ENCODE assay signal across 1 cellular context in the genomic region with DNA sequence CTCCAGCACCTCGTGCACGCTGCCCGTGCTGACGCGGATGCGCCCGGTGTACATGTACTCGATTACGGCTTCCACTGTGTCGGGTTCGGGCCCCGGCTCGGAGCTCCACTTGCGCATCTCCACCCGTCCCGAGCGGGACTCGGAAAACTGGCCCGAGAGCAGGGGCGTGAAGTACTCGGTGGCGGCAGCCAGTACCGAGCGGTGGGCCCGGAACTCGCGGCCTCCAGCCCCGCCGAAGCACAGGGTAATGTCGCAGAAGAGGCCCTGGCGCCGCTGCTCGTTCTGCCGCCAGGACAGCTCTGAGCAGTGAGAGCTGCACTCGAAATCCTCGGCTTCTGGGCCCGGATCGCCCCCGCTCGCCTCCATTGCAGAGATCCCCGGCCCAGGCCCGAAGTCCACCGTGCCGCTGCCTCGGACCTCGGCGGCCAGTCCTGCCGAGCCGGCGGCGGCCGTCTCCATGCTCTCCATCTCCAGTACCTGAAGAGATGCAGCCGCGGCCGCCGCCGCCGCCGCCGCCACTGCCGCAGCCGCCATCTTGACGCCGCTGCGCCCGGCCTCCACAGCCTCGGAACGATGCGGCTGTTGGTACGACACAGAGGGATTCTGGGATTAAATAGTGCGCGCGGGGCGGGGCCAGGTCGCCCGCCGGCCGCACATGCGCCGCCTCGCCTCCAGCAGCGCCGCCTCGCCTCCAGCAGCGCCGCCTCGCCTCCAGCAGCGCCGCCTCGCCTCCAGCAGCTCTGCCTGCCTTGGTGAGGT.
TF ChIP-seq lines count a peak whose summit lies in the region.

A gene with protein sequence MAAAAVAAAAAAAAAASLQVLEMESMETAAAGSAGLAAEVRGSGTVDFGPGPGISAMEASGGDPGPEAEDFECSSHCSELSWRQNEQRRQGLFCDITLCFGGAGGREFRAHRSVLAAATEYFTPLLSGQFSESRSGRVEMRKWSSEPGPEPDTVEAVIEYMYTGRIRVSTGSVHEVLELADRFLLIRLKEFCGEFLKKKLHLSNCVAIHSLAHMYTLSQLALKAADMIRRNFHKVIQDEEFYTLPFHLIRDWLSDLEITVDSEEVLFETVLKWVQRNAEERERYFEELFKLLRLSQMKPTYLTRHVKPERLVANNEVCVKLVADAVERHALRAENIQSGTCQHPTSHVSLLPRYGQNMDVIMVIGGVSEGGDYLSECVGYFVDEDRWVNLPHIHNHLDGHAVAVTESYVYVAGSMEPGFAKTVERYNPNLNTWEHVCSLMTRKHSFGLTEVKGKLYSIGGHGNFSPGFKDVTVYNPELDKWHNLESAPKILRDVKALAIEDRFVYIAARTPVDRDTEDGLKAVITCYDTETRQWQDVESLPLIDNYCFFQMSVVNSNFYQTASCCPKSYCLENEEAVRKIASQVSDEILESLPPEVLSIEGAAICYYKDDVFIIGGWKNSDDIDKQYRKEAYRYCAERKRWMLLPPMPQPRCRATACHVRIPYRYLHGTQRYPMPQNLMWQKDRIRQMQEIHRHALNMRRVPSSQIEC (minus strand): TSS at position 587 of the 759 bp plus-strand sequence. CDS start 53 bp downstream, at position 534.

TF ChIP-seq in HepG2, 621 proteins besides CTCF, POLR2A, EP300 and RAD21 (continued from another document and continues in another):
- TF ChIP-seq, protein P1, sequence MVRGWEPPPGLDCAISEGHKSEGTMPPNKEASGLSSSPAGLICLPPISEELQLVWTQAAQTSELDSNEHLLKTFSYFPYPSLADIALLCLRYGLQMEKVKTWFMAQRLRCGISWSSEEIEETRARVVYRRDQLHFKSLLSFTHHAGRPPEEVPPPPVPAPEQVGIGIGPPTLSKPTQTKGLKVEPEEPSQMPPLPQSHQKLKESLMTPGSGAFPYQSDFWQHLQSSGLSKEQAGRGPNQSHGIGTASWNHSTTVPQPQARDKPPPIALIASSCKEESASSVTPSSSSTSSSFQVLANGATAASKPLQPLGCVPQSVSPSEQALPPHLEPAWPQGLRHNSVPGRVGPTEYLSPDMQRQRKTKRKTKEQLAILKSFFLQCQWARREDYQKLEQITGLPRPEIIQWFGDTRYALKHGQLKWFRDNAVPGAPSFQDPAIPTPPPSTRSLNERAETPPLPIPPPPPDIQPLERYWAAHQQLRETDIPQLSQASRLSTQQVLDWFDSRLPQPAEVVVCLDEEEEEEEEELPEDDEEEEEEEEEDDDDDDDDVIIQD (CRISPR knock-in tag; IDR thresholded peaks at IDR 0.05; ENCODE audit: low read depth) = 0 out of 2 replicates have a peak, but pooled peaks have one; percentile 39
- no peak for TF ChIP-seq HNRNPH1 (optimal IDR thresholded peaks at IDR 0.05; ENCODE audit: low read depth, low read length)
- TF ChIP-seq ARID2 (CRISPR knock-in tag; IDR thresholded peaks at IDR 0.05; ENCODE audit: borderline replicate concordance) = peak; percentile 84; the same call in 1 of the 2 replicates
- TF ChIP-seq, protein P2, sequence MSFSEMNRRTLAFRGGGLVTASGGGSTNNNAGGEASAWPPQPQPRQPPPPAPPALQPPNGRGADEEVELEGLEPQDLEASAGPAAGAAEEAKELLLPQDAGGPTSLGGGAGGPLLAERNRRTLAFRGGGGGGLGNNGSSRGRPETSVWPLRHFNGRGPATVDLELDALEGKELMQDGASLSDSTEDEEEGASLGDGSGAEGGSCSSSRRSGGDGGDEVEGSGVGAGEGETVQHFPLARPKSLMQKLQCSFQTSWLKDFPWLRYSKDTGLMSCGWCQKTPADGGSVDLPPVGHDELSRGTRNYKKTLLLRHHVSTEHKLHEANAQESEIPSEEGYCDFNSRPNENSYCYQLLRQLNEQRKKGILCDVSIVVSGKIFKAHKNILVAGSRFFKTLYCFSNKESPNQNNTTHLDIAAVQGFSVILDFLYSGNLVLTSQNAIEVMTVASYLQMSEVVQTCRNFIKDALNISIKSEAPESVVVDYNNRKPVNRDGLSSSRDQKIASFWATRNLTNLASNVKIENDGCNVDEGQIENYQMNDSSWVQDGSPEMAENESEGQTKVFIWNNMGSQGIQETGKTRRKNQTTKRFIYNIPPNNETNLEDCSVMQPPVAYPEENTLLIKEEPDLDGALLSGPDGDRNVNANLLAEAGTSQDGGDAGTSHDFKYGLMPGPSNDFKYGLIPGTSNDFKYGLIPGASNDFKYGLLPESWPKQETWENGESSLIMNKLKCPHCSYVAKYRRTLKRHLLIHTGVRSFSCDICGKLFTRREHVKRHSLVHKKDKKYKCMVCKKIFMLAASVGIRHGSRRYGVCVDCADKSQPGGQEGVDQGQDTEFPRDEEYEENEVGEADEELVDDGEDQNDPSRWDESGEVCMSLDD (CRISPR knock-in tag; IDR thresholded peaks at IDR 0.05; ENCODE audit: borderline replicate concordance) = no peak
- TF ChIP-seq ZNF850 (CRISPR knock-in tag; conservative IDR thresholded peaks at IDR 0.05) = no peak
- 0 out of 2 replicates have a peak, but pooled peaks have one; percentile 69 for TF ChIP-seq ZNF572 (CRISPR knock-in tag; IDR thresholded peaks at IDR 0.05)
- TF ChIP-seq ZNF3 (CRISPR knock-in tag; IDR thresholded peaks at IDR 0.05) = no peak; the same call in 1 of the 2 replicates
- TF ChIP-seq, protein P3, sequence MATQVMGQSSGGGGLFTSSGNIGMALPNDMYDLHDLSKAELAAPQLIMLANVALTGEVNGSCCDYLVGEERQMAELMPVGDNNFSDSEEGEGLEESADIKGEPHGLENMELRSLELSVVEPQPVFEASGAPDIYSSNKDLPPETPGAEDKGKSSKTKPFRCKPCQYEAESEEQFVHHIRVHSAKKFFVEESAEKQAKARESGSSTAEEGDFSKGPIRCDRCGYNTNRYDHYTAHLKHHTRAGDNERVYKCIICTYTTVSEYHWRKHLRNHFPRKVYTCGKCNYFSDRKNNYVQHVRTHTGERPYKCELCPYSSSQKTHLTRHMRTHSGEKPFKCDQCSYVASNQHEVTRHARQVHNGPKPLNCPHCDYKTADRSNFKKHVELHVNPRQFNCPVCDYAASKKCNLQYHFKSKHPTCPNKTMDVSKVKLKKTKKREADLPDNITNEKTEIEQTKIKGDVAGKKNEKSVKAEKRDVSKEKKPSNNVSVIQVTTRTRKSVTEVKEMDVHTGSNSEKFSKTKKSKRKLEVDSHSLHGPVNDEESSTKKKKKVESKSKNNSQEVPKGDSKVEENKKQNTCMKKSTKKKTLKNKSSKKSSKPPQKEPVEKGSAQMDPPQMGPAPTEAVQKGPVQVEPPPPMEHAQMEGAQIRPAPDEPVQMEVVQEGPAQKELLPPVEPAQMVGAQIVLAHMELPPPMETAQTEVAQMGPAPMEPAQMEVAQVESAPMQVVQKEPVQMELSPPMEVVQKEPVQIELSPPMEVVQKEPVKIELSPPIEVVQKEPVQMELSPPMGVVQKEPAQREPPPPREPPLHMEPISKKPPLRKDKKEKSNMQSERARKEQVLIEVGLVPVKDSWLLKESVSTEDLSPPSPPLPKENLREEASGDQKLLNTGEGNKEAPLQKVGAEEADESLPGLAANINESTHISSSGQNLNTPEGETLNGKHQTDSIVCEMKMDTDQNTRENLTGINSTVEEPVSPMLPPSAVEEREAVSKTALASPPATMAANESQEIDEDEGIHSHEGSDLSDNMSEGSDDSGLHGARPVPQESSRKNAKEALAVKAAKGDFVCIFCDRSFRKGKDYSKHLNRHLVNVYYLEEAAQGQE (IDR thresholded peaks at IDR 0.05; ENCODE audit: borderline replicate concordance in 1 of 2, low read depth in 1 of 2, low read length in 2 of 2) = no peak
- TF ChIP-seq ZNF562 (CRISPR knock-in tag; IDR thresholded peaks at IDR 0.05; ENCODE audit: borderline replicate concordance) = no peak; the same call in 1 of the 2 replicates
- TF ChIP-seq NBN (conservative IDR thresholded peaks at IDR 0.05) = no peak
- TF ChIP-seq ZNF10 (CRISPR knock-in tag; IDR thresholded peaks at IDR 0.05; ENCODE audit: borderline replicate concordance, low read depth) = no peak
- TF ChIP-seq, protein P4, sequence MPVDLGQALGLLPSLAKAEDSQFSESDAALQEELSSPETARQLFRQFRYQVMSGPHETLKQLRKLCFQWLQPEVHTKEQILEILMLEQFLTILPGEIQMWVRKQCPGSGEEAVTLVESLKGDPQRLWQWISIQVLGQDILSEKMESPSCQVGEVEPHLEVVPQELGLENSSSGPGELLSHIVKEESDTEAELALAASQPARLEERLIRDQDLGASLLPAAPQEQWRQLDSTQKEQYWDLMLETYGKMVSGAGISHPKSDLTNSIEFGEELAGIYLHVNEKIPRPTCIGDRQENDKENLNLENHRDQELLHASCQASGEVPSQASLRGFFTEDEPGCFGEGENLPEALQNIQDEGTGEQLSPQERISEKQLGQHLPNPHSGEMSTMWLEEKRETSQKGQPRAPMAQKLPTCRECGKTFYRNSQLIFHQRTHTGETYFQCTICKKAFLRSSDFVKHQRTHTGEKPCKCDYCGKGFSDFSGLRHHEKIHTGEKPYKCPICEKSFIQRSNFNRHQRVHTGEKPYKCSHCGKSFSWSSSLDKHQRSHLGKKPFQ (CRISPR knock-in tag; IDR thresholded peaks at IDR 0.05; ENCODE audit: insufficient replicate concordance) = no peak
- TF ChIP-seq HOXA3 (CRISPR knock-in tag; IDR thresholded peaks at IDR 0.05) = peak; percentile 98
- no peak for TF ChIP-seq ATAD3A (CRISPR knock-in tag; IDR thresholded peaks at IDR 0.05)
- TF ChIP-seq BORCS8-MEF2B (CRISPR knock-in tag; IDR thresholded peaks at IDR 0.05) = peak; percentile 68; the same call in 1 of the 2 replicates
- TF ChIP-seq, protein P5, sequence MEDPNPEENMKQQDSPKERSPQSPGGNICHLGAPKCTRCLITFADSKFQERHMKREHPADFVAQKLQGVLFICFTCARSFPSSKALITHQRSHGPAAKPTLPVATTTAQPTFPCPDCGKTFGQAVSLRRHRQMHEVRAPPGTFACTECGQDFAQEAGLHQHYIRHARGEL (CRISPR knock-in tag; IDR thresholded peaks at IDR 0.05) = 0 out of 2 replicates have a peak, but pooled peaks have one; percentile 17
- TF ChIP-seq, protein P6, sequence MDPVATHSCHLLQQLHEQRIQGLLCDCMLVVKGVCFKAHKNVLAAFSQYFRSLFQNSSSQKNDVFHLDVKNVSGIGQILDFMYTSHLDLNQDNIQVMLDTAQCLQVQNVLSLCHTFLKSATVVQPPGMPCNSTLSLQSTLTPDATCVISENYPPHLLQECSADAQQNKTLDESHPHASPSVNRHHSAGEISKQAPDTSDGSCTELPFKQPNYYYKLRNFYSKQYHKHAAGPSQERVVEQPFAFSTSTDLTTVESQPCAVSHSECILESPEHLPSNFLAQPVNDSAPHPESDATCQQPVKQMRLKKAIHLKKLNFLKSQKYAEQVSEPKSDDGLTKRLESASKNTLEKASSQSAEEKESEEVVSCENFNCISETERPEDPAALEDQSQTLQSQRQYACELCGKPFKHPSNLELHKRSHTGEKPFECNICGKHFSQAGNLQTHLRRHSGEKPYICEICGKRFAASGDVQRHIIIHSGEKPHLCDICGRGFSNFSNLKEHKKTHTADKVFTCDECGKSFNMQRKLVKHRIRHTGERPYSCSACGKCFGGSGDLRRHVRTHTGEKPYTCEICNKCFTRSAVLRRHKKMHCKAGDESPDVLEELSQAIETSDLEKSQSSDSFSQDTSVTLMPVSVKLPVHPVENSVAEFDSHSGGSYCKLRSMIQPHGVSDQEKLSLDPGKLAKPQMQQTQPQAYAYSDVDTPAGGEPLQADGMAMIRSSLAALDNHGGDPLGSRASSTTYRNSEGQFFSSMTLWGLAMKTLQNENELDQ (CRISPR knock-in tag; IDR thresholded peaks at IDR 0.05; ENCODE audit: borderline replicate concordance) = no peak
- TF ChIP-seq FOXA3 (CRISPR knock-in tag; IDR thresholded peaks at IDR 0.05) = peak; percentile 50; the same call in 1 of the 2 replicates
- TF ChIP-seq, protein P7, sequence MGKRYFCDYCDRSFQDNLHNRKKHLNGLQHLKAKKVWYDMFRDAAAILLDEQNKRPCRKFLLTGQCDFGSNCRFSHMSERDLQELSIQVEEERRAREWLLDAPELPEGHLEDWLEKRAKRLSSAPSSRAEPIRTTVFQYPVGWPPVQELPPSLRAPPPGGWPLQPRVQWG (CRISPR knock-in tag; IDR thresholded peaks at IDR 0.05; ENCODE audit: borderline replicate concordance, low read depth) = no peak
- TF ChIP-seq ZNF441 (CRISPR knock-in tag; IDR thresholded peaks at IDR 0.05; ENCODE audit: borderline replicate concordance) = no peak
- peak; percentile 83; the same call in 1 of the 2 replicates for TF ChIP-seq ZNF761 (CRISPR knock-in tag; conservative IDR thresholded peaks at IDR 0.05)
- TF ChIP-seq CENPT (CRISPR knock-in tag; IDR thresholded peaks at IDR 0.05; ENCODE audit: low read depth) = no peak; the same call in 1 of the 2 replicates
- no peak for TF ChIP-seq NR2F6 (IDR thresholded peaks at IDR 0.05)
- no peak for TF ChIP-seq NR2F6 (CRISPR knock-in tag; IDR thresholded peaks at IDR 0.05)
- TF ChIP-seq, protein P8, sequence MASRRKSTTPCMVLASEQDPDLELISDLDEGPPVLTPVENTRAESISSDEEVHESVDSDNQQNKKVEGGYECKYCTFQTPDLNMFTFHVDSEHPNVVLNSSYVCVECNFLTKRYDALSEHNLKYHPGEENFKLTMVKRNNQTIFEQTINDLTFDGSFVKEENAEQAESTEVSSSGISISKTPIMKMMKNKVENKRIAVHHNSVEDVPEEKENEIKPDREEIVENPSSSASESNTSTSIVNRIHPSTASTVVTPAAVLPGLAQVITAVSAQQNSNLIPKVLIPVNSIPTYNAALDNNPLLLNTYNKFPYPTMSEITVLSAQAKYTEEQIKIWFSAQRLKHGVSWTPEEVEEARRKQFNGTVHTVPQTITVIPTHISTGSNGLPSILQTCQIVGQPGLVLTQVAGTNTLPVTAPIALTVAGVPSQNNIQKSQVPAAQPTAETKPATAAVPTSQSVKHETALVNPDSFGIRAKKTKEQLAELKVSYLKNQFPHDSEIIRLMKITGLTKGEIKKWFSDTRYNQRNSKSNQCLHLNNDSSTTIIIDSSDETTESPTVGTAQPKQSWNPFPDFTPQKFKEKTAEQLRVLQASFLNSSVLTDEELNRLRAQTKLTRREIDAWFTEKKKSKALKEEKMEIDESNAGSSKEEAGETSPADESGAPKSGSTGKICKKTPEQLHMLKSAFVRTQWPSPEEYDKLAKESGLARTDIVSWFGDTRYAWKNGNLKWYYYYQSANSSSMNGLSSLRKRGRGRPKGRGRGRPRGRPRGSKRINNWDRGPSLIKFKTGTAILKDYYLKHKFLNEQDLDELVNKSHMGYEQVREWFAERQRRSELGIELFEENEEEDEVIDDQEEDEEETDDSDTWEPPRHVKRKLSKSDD (CRISPR knock-in tag; IDR thresholded peaks at IDR 0.05; ENCODE audit: low read depth) = peak; percentile 96
- TF ChIP-seq CEBPG (CRISPR knock-in tag; IDR thresholded peaks at IDR 0.05) = no peak
